8 cellular contexts compared by ENCODE assay signal in the genomic region with DNA sequence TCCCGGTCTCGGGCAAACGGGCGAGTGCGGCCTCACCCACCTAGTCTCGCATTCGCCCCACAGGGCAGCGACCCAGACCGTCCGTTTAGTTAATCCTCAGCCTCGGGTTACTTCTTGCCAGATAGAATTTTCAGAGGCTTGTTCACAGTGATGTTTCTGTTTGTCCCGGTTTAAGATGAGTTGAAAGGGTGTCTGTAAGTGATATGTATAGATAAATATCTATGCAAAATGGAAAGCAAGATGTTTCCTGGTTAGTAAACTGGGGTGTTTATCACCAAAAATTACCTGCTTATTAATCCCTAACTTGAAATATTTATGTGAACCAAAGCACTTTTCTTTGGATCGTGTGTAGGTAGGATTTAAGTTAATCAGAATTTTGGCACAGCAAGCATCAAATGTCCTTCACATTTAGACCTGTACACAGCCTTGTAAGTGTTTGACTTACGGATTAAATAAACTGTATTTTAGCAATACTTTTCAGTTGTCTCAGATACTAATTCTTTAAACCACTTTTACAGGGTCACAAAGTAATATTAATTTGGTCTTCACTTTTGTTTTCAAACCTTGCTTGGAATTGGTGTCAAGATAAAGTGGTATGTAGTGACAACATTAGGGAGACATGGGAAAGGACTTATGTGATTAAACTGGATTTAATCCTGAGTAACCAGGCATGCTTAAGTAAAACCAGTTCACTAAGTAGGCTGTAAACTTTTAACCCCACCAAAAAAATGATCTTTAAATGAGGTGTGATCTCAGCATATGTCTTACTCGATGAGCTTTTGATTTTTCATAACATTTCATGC. TPM values are rescaled to one million over a fixed set of nuclear protein-coding genes. Genes with fewer than 3 reads are reported as not detected.
DNase-seq lines count a peak whose midpoint lies in the region; ATAC-seq lines count a peak whose summit lies in the region.

No MANE protein-coding gene starts in this region.

- peak overlapping the region; percentile 92 for H3K27ac Mint-ChIP-seq in activated CD4-positive, alpha-beta T cell treated with anti-CD3 and anti-CD28 coated beads for 36 hours
- peak overlapping the region; percentile 64 to 96 for H3K27ac Mint-ChIP-seq in natural killer cell treated with Interleukin-12 subunit alpha and Interleukin-12 subunit beta and Interleukin-15 and Interleukin-18, amount 100 ng/mL, for 72 hours

- H3K9me3 Mint-ChIP-seq in activated CD4-positive, alpha-beta T cell treated with anti-CD3 and anti-CD28 coated beads for 36 hours (ENCODE audit: low read depth) = no peaks in the 10 kb centered on the region
- H3K9me3 Mint-ChIP-seq in natural killer cell treated with Interleukin-12 subunit alpha and Interleukin-12 subunit beta and Interleukin-15 and Interleukin-18, amount 100 ng/mL, for 72 hours = no peaks in the 10 kb centered on the region

- H3K4me1 Mint-ChIP-seq in activated CD4-positive, alpha-beta T cell treated with anti-CD3 and anti-CD28 coated beads for 36 hours = peaks cover 45% of the 10 kb centered on the region
- H3K4me1 Mint-ChIP-seq in natural killer cell treated with Interleukin-12 subunit alpha and Interleukin-12 subunit beta and Interleukin-15 and Interleukin-18, amount 100 ng/mL, for 72 hours (ENCODE audit: low read depth in 2 of 2) = peaks cover 26 to 42% of the 10 kb centered on the region in 2 donors

- H3K4me3 ChIP-seq in endocrine pancreas (ENCODE audit: control insufficient read depth, insufficient read depth, low read length) = peak overlapping the region; percentile 98

- peaks cover 17% of the 10 kb centered on the region for H3K36me3 Mint-ChIP-seq in activated CD4-positive, alpha-beta T cell treated with anti-CD3 and anti-CD28 coated beads for 36 hours (ENCODE audit: low read depth)
- H3K36me3 Mint-ChIP-seq in natural killer cell treated with Interleukin-12 subunit alpha and Interleukin-12 subunit beta and Interleukin-15 and Interleukin-18, amount 100 ng/mL, for 72 hours = peaks cover 11% of the 10 kb centered on the region

- H3K9ac ChIP-seq in endocrine pancreas (ENCODE audit: control insufficient read depth, insufficient read depth, low read length) = peak overlapping the region; percentile 58

- H3K4me1 ChIP-seq in endocrine pancreas (ENCODE audit: control insufficient read depth, insufficient read depth, low read length) = peaks cover 27% of the 10 kb centered on the region

- H3K4me3 Mint-ChIP-seq in activated CD4-positive, alpha-beta T cell treated with anti-CD3 and anti-CD28 coated beads for 36 hours = peak overlapping the region; percentile 94
- peak overlapping the region; percentile 90 for H3K4me3 Mint-ChIP-seq in natural killer cell treated with Interleukin-12 subunit alpha and Interleukin-12 subunit beta and Interleukin-15 and Interleukin-18, amount 100 ng/mL, for 72 hours

- no peaks in the 10 kb centered on the region for H3K27me3 Mint-ChIP-seq in activated CD4-positive, alpha-beta T cell treated with anti-CD3 and anti-CD28 coated beads for 36 hours
- peaks cover 9 to 15% of the 10 kb centered on the region in 2 donors for H3K27me3 Mint-ChIP-seq in natural killer cell treated with Interleukin-12 subunit alpha and Interleukin-12 subunit beta and Interleukin-15 and Interleukin-18, amount 100 ng/mL, for 72 hours

- H3K27me3 ChIP-seq in endocrine pancreas (ENCODE audit: control insufficient read depth, insufficient read depth, low read length) = no peaks in the 10 kb centered on the region

- POLR2A ChIA-PET in activated CD4-positive, alpha-beta T cell treated with anti-CD3 and anti-CD28 coated beads for 36 hours (lab: Charles Lee) = no interaction called here

- no peak for DNase-seq in activated CD4-positive, alpha-beta T cell treated with anti-CD3 and anti-CD28 coated beads for 36 hours
- no peak for DNase-seq in activated CD4-positive, alpha-beta T cell treated with anti-CD3 and anti-CD28 coated beads for 1 hour
- peak; percentile 52 for DNase-seq in RKO (ENCODE audit: low spot score)
- DNase-seq in natural killer cell treated with Interleukin-12 subunit alpha and Interleukin-12 subunit beta and Interleukin-15 and Interleukin-18, amount 100 ng/mL, for 72 hours (ENCODE audit: low spot score) = no peak
- DNase-seq in posterior vena cava (ENCODE audit: low spot score) = no peak

- H3K36me3 ChIP-seq in endocrine pancreas (ENCODE audit: control insufficient read depth, insufficient read depth, low read length) = no peaks in the 10 kb centered on the region

- CTCF ChIA-PET in activated CD4-positive, alpha-beta T cell treated with anti-CD3 and anti-CD28 coated beads for 36 hours (lab: Charles Lee) = interaction anchor here (1.0 kb wide), 1 partner anchor 8 kb away, joined by 3 read pairs; no protein-coding TSS in a partner anchor

- H3K9me3 ChIP-seq in endocrine pancreas (ENCODE audit: control insufficient read depth, low read length) = no peaks in the 10 kb centered on the region

- ATAC-seq in activated CD4-positive, alpha-beta T cell treated with anti-CD3 and anti-CD28 coated beads for 36 hours = no peak
- ATAC-seq in natural killer cell treated with Interleukin-12 subunit alpha and Interleukin-12 subunit beta and Interleukin-15 and Interleukin-18, amount 100 ng/mL, for 72 hours = no peak
- ATAC-seq in GM18517 (IDR thresholded peaks at IDR 0.05; ENCODE audit: unreplicated experiment) (no peak), GM19351 (IDR thresholded peaks at IDR 0.05; ENCODE audit: unreplicated experiment) (no peak)

- intact Hi-C loops in activated CD4-positive, alpha-beta T cell treated with anti-CD3 and anti-CD28 coated beads for 36 hours (cut with DNase I, micrococcal nuclease) = loop anchor here (1.0 to 10.0 kb wide), 15 partner anchors 152 to 1507 kb away; partner anchors contain the start of genes LRRC8B (in 2 of the 2), LRRC8D (in 2 of the 2), CDC7 (in 1 of the 2) and GBP2 (in 1 of the 2)
- intact Hi-C loops in posterior vena cava (cut with DNase I) = no loop called here

RNA-seq across cellular contexts. Expression of gene ZNF326, which starts 0.9 kb away (rescaled TPM):
- total RNA-seq in activated CD4-positive, alpha-beta T cell treated with anti-CD3 and anti-CD28 coated beads for 36 hours = 10 to 100 TPM; 19.4 to 20.5 TPM
- total RNA-seq in natural killer cell treated with Interleukin-12 subunit alpha and Interleukin-12 subunit beta and Interleukin-15 and Interleukin-18, amount 100 ng/mL, for 72 hours = 10 to 100 TPM; 19.9 to 21.0 TPM
- total RNA-seq in posterior vena cava = 10 to 100 TPM; 19.4 to 19.6 TPM

Comparison
In these comparisons a context has a peak if more than half of its experiments do, and no peak if none do; other contexts are left out.
1. intact Hi-C loops: an anchor here in activated CD4-positive, alpha-beta T cell treated with anti-CD3 and anti-CD28 coated beads for 36 hours (1.0 to 10.0 kb wide); none called in posterior vena cava.